Comparison of ENCODE assay signal across 13 cellular contexts in genomic region chr15:79858469-79858868, GRCh38. TPM values are rescaled to one million over a fixed set of nuclear protein-coding genes. Genes with fewer than 3 reads are reported as not detected.
DNase-seq lines count a peak whose midpoint lies in the region; TF ChIP-seq lines count a peak whose summit lies in the region.
"Had no signal": no experiment of that assay in that cellular context is flagged by ENCODE, and none has a peak within 500 bp of the region (broad histone marks: within the 10 kb centered on the region; RNA-seq: fewer than 3 reads in every experiment).

No MANE protein-coding gene starts in this region.

- H3K4me3 ChIP-seq in retinal pigment epithelial cell (ENCODE audit: low read length) (no peak overlapping the region), colonic mucosa (no peak overlapping the region)
- H3K4me3 ChIP-seq: esophagus muscularis mucosa, K562 had no signal

- DNase-seq in NOMO-1 treated with DMSO at 0.1 percent for 48 hours (lab: John Stamatoyannopoulos, UW; ENCODE audit: unreplicated experiment), result peak; percentile 5
- no peak for DNase-seq in NOMO-1 treated with dmso at 0.1 percent for 144 hours (lab: John Stamatoyannopoulos, UW; ENCODE audit: unreplicated experiment)
- peak; percentile 11 for DNase-seq in NAMALWA (ENCODE audit: low spot score)
- no peak for DNase-seq in chondrocyte (ENCODE audit: low spot score)
- no peak for DNase-seq in retinal pigment epithelial cell (ENCODE audit: low read depth)
- DNase-seq in colonic mucosa, result no peak
- DNase-seq in stimulated activated CD4-positive, alpha-beta T cell treated with anti-CD3 and anti-CD28 coated beads, Interleukin-4, amount 100 ng/mL, for 24 hours, result no peak
- DNase-seq in SHP77 (lab: John Stamatoyannopoulos, UW), result no peak
- DNase-seq: NK-92 treated with Interleukin-12 subunit alpha and Interleukin-12 subunit beta, amount 100 ng/mL, for 24 hours; stimulated activated naive CD4-positive, alpha-beta T cell had no signal

- H3K9me3 ChIP-seq in colonic mucosa, result no peaks in the 10 kb centered on the region
- H3K9me3 ChIP-seq: esophagus muscularis mucosa had no signal

- H3K36me3 ChIP-seq in colonic mucosa, result no peaks in the 10 kb centered on the region
- H3K36me3 ChIP-seq: esophagus muscularis mucosa had no signal

- no peaks in the 10 kb centered on the region for H3K36me3 Mint-ChIP-seq in chondrocyte (ENCODE audit: low read depth)
- H3K36me3 Mint-ChIP-seq: natural killer cell treated with Interleukin-12 subunit alpha and Interleukin-12 subunit beta and Interleukin-15 and Interleukin-18, amount 100 ng/mL, for 72 hours had no signal

- H3K9me3 Mint-ChIP-seq in chondrocyte (ENCODE audit: low read depth), result no peaks in the 10 kb centered on the region
- H3K9me3 Mint-ChIP-seq: natural killer cell treated with Interleukin-12 subunit alpha and Interleukin-12 subunit beta and Interleukin-15 and Interleukin-18, amount 100 ng/mL, for 72 hours had no signal

- intact Hi-C loops in colonic mucosa (cut with DNase I), result loop anchor here (10.0 kb wide), 1 partner anchor 136 kb away; no protein-coding TSS in a partner anchor

- H3K27me3 ChIP-seq in colonic mucosa, result no peaks in the 10 kb centered on the region
- H3K27me3 ChIP-seq: esophagus muscularis mucosa had no signal

- H3K4me1 Mint-ChIP-seq in chondrocyte (ENCODE audit: low read depth), result peaks cover 6% of the 10 kb centered on the region

- TF ChIP-seq CTCF in chondrocyte (IDR thresholded peaks at IDR 0.05), result peak; percentile 80
- peak; percentile 10 for TF ChIP-seq CTCF in retinal pigment epithelial cell (conservative IDR thresholded peaks at IDR 0.05; ENCODE audit: low read depth, low read length)
- TF ChIP-seq CTCF in colonic mucosa (IDR thresholded peaks at IDR 0.05), result no peak

- no peaks in the 10 kb centered on the region for H3K27me3 Mint-ChIP-seq in chondrocyte (ENCODE audit: low read depth)
- H3K27me3 Mint-ChIP-seq: natural killer cell treated with Interleukin-12 subunit alpha and Interleukin-12 subunit beta and Interleukin-15 and Interleukin-18, amount 100 ng/mL, for 72 hours had no signal

- no peak overlapping the region for H3K4me3 Mint-ChIP-seq in chondrocyte (ENCODE audit: unreplicated experiment)
- H3K4me3 Mint-ChIP-seq: natural killer cell treated with Interleukin-12 subunit alpha and Interleukin-12 subunit beta and Interleukin-15 and Interleukin-18, amount 100 ng/mL, for 72 hours had no signal

- H3K9ac ChIP-seq in colonic mucosa (ENCODE audit: low read depth in 2 of 2, low read length in 2 of 2), result no peak overlapping the region

- no peak overlapping the region for H3K27ac ChIP-seq in colonic mucosa
- H3K27ac ChIP-seq: esophagus muscularis mucosa had no signal

- H3K27ac Mint-ChIP-seq in chondrocyte (ENCODE audit: unreplicated experiment), result no peak overlapping the region
- H3K27ac Mint-ChIP-seq: natural killer cell treated with Interleukin-12 subunit alpha and Interleukin-12 subunit beta and Interleukin-15 and Interleukin-18, amount 100 ng/mL, for 72 hours had no signal

- H3K4me1 ChIP-seq in colonic mucosa, result no peaks in the 10 kb centered on the region
- H3K4me1 ChIP-seq: esophagus muscularis mucosa had no signal

RNA-seq across cellular contexts. Expression of gene MTHFS, which starts 38.3 kb away (rescaled TPM):
- 12.9 to 16.9 TPM (median 13.0 TPM) in 3 replicates for total RNA-seq in chondrocyte
- 10 to 100 TPM; 24.6 to 25.9 TPM for total RNA-seq in colonic mucosa

Comparison
In these comparisons a context has a peak if more than half of its experiments do, and no peak if none do; other contexts are left out.
1. DNase-seq: peak in NOMO-1 treated with DMSO at 0.1 percent for 48 hours (single experiment) and NAMALWA (single experiment); none in NOMO-1 treated with dmso at 0.1 percent for 144 hours (single experiment), chondrocyte (single experiment), retinal pigment epithelial cell (single experiment), colonic mucosa (single experiment), stimulated activated CD4-positive, alpha-beta T cell treated with anti-CD3 and anti-CD28 coated beads, Interleukin-4, amount 100 ng/mL, for 24 hours (single experiment) and SHP77 (0 of 2).